8 cellular contexts compared by ENCODE assay signal in genomic region chr14:105092912-105093425, GRCh38. TPM values are rescaled to one million over a fixed set of nuclear protein-coding genes. Genes with fewer than 3 reads are reported as not detected.
DNase-seq lines count a peak whose midpoint lies in the region; ATAC-seq, FAIRE-seq and TF ChIP-seq lines count a peak whose summit lies in the region.

No MANE protein-coding gene starts in this region.

- H2AFZ ChIP-seq in astrocyte (ENCODE audit: low read depth, low read length) = peak overlapping the region; percentile 63

- peaks cover 16% of the 10 kb centered on the region for H4K20me1 ChIP-seq in astrocyte (ENCODE audit: insufficient read depth, low read length)

- H3K4me3 Mint-ChIP-seq in Caco-2 (ENCODE audit: unreplicated experiment) = peak overlapping the region; percentile 93
- peak overlapping the region; percentile 84 for H3K4me3 Mint-ChIP-seq in astrocyte (ENCODE audit: unreplicated experiment)

- peaks cover 6% of the 10 kb centered on the region for H3K4me1 Mint-ChIP-seq in Caco-2 (ENCODE audit: low read depth, unreplicated experiment)
- peaks cover 8% of the 10 kb centered on the region for H3K4me1 Mint-ChIP-seq in astrocyte (ENCODE audit: low read depth, unreplicated experiment)

- intact Hi-C loops in Caco-2 (cut with micrococcal nuclease; ENCODE audit: unreplicated experiment) = loop anchor here (1.0 kb wide), 1 partner anchor 74 kb away; no protein-coding TSS in a partner anchor
- intact Hi-C loops in spleen (cut with DNase I; ENCODE audit: low total_unique reads) = no loop called here

- H3K4me3 ChIP-seq in Caco-2 (ENCODE audit: low read depth, low read length) (peak overlapping the region; percentile 81), H7 (ENCODE audit: insufficient read depth, low read depth, low read length) (peak overlapping the region; percentile 68), astrocyte (ENCODE audit: insufficient read depth, low read depth, low read length) (peak overlapping the region; percentile 70), iPS DF 6.9 (ENCODE audit: low read length) (peak overlapping the region; percentile 55; the same call in 1 of the 2 replicates), spleen (peak overlapping the region; percentile 49 to 86 (median 64))

- no TSS peak for BruUV-seq in Caco-2 (replicated peaks; lab: Mats Ljungman, UMichigan)

- H3K36me3 Mint-ChIP-seq in Caco-2 (ENCODE audit: insufficient read depth, unreplicated experiment) (peaks cover 29% of the 10 kb centered on the region), astrocyte (ENCODE audit: low read depth, unreplicated experiment) (peaks cover 4% of the 10 kb centered on the region)

- no peaks in the 10 kb centered on the region for H3K36me3 ChIP-seq in Caco-2 (ENCODE audit: control insufficient read depth, insufficient read depth, low read length)
- H3K36me3 ChIP-seq in H7 (replicated peaks; ENCODE audit: control insufficient read depth, insufficient read depth, low read length) = no peaks in the 10 kb centered on the region
- H3K36me3 ChIP-seq in astrocyte (ENCODE audit: insufficient read depth, low read length) = no peaks in the 10 kb centered on the region
- H3K36me3 ChIP-seq in iPS DF 6.9 (ENCODE audit: control insufficient read depth, insufficient read depth, low read length) = no peaks in the 10 kb centered on the region
- no peaks in the 10 kb centered on the region for H3K36me3 ChIP-seq in spleen

- peak overlapping the region; percentile 86 for H3K27ac Mint-ChIP-seq in Caco-2 (ENCODE audit: unreplicated experiment)
- peak overlapping the region; percentile 47 for H3K27ac Mint-ChIP-seq in astrocyte (ENCODE audit: unreplicated experiment)

- H3K27ac ChIP-seq in astrocyte (ENCODE audit: low read depth, low read length) (peak overlapping the region; percentile 12), iPS DF 6.9 (ENCODE audit: low read length) (no peak overlapping the region), spleen (peak overlapping the region; percentile 80 to 91 (median 86))

- CTCF ChIA-PET in Caco-2 (lab: Charles Lee) = interaction anchor here (1.0 kb wide), 1 partner anchor 76 kb away, joined by 3 read pairs; no protein-coding TSS in a partner anchor

- peak in 1 of 3 donors; percentile 19 for TF ChIP-seq POLR2A in spleen (IDR thresholded peaks at IDR 0.05)

- DNase-seq in Caco-2 = peak; percentile 68 to 70
- no peak for DNase-seq in H7
- peak; percentile 44 for DNase-seq in astrocyte (ENCODE audit: low read depth)
- no peak for DNase-seq in iPS DF 6.9 (ENCODE audit: low read depth, low spot score)
- DNase-seq in spleen = peak; percentile 92
- no peak for DNase-seq in cerebellar cortex (ENCODE audit: low spot score)
- no peak for DNase-seq in NCI-H1092 treated with DMSO at 0.1 percent for 48 hours (lab: John Stamatoyannopoulos, UW)

- peaks cover 55% of the 10 kb centered on the region for H3K4me1 ChIP-seq in Caco-2
- H3K4me1 ChIP-seq in astrocyte (ENCODE audit: insufficient read depth, low read length) = peaks cover 35% of the 10 kb centered on the region
- peaks cover 9% of the 10 kb centered on the region; the same call in 1 of the 2 replicates for H3K4me1 ChIP-seq in iPS DF 6.9 (ENCODE audit: control insufficient read depth, insufficient read depth, low read length)
- peaks cover 19 to 66% (median 49%) of the 10 kb centered on the region in 6 donors for H3K4me1 ChIP-seq in spleen

- POLR2A ChIA-PET in Caco-2 (lab: Charles Lee) = no interaction called here

- peak; percentile 21 for ATAC-seq in SK-N-SH treated with all-trans-retinoic acid at 6 μM for 48 hours

- TF ChIP-seq CTCF in Caco-2 (IDR thresholded peaks at IDR 0.05; ENCODE audit: insufficient read depth in 1 of 2, low read depth in 1 of 2, low read length in 1 of 2, severe bottlenecking in 1 of 2, unreplicated experiment in 1 of 2) (no peak), astrocyte (IDR thresholded peaks at IDR 0.05; ENCODE audit: insufficient read depth, low read depth, low read length) (no peak), spleen (IDR thresholded peaks at IDR 0.05 in 8 of 11, conservative IDR thresholded peaks at IDR 0.05 in 3 of 11) (no peak)

- FAIRE-seq in astrocyte (lab: Jason Lieb, UNC) = no peak

- no CpG with 5 or more reads among the region's 46 CpGs for WGBS in iPS DF 6.9 (ENCODE audit: insufficient coverage, insufficient read length)
- 2 to 17% (median 3%) methylated on average over 5 to 46 of the region's 46 CpGs for WGBS in spleen, 5 donors

- peak overlapping the region; percentile 85 for H3K9ac ChIP-seq in astrocyte (ENCODE audit: low read length)

- H3K4me2 ChIP-seq in astrocyte (ENCODE audit: low read length) = peak overlapping the region; percentile 99

- H3K9me3 Mint-ChIP-seq in Caco-2 (ENCODE audit: unreplicated experiment) = no peaks in the 10 kb centered on the region
- H3K9me3 Mint-ChIP-seq in astrocyte (ENCODE audit: unreplicated experiment) = no peaks in the 10 kb centered on the region

- H3K9me3 ChIP-seq in Caco-2 = no peaks in the 10 kb centered on the region
- H3K9me3 ChIP-seq in astrocyte (ENCODE audit: insufficient read depth, low read depth, low read length) = no peaks in the 10 kb centered on the region
- H3K9me3 ChIP-seq in iPS DF 6.9 (ENCODE audit: control insufficient read depth, insufficient read depth, low read length) = no peaks in the 10 kb centered on the region
- no peaks in the 10 kb centered on the region for H3K9me3 ChIP-seq in spleen

- H3K79me2 ChIP-seq in astrocyte (ENCODE audit: insufficient read depth, low read length) = no peaks in the 10 kb centered on the region

- no peaks in the 10 kb centered on the region for H3K27me3 ChIP-seq in Caco-2 (replicated peaks; ENCODE audit: control insufficient read depth, insufficient read depth, low read length)
- peaks cover 26% of the 10 kb centered on the region for H3K27me3 ChIP-seq in H7 (ENCODE audit: control insufficient read depth, insufficient read depth, low read length)
- H3K27me3 ChIP-seq in astrocyte (ENCODE audit: insufficient read depth, low read length) = no peaks in the 10 kb centered on the region
- peaks cover 8% of the 10 kb centered on the region; the same call in 1 of the 2 replicates for H3K27me3 ChIP-seq in iPS DF 6.9 (ENCODE audit: control insufficient read depth, insufficient read depth, low read length)
- peaks cover 0 to 37% (median 5%) of the 10 kb centered on the region in 7 donors for H3K27me3 ChIP-seq in spleen (replicated peaks in 1 of 7)

- H3K27me3 Mint-ChIP-seq in Caco-2 (ENCODE audit: insufficient read depth, unreplicated experiment) (no peaks in the 10 kb centered on the region), astrocyte (ENCODE audit: low read depth, unreplicated experiment) (peaks cover 10% of the 10 kb centered on the region)

TF ChIP-seq in SK-N-SH treated with all-trans-retinoic acid at 6 μM for 48 hours, 23 proteins besides CTCF, POLR2A, EP300 and RAD21 (continues in another document):
- TF ChIP-seq CSRNP3 (CRISPR knock-in tag; IDR thresholded peaks at IDR 0.05) (no peak), PATZ1 (CRISPR knock-in tag; IDR thresholded peaks at IDR 0.05; ENCODE audit: borderline replicate concordance) (no peak), PPARA (CRISPR knock-in tag; IDR thresholded peaks at IDR 0.05; ENCODE audit: borderline replicate concordance) (no peak), POU6F1 (CRISPR knock-in tag; IDR thresholded peaks at IDR 0.05; ENCODE audit: borderline replicate concordance, low read depth) (no peak), GLIS3 (CRISPR knock-in tag; IDR thresholded peaks at IDR 0.05) (no peak), RARB (CRISPR knock-in tag; IDR thresholded peaks at IDR 0.05) (no peak), ZNF565 (CRISPR knock-in tag; conservative IDR thresholded peaks at IDR 0.05; ENCODE audit: low read depth) (no peak), TCF4 (CRISPR knock-in tag; IDR thresholded peaks at IDR 0.05; ENCODE audit: borderline replicate concordance) (no peak)

RNA-seq across cellular contexts. Expression of gene GPR132, which starts 27.7 kb away (rescaled TPM):
- 0.19 TPM in 1 of 2 replicates, not detected in the other for total RNA-seq in Caco-2 (2022)
- total RNA-seq in H7 (2014; rRNA removed; shearing (Covaris generic)) = not detected in 2 replicates
- 1.7 and 2.2 TPM in 2 replicates for total RNA-seq in astrocyte
- total RNA-seq in spleen = 10 to 100 TPM; 17.5 to 33.7 (median 23.1) TPM
- 1 to 10 TPM; 5.0 to 9.0 (median 5.8) TPM for polyA plus RNA-seq in spleen

Comparison
In these comparisons a context has a peak if more than half of its experiments do, and no peak if none do; other contexts are left out.
1. DNase-seq: peak in Caco-2 (2 of 2), astrocyte (single experiment) and spleen (single experiment); none in H7 (single experiment), iPS DF 6.9 (single experiment), cerebellar cortex (single experiment) and NCI-H1092 treated with DMSO at 0.1 percent for 48 hours (single experiment).
2. Peak in every context shown above with its lines, with median percentiles within 50 percentile points of each other: H3K4me3 ChIP-seq.